ENCODE assay signal across 8 cellular contexts in the genomic region with DNA sequence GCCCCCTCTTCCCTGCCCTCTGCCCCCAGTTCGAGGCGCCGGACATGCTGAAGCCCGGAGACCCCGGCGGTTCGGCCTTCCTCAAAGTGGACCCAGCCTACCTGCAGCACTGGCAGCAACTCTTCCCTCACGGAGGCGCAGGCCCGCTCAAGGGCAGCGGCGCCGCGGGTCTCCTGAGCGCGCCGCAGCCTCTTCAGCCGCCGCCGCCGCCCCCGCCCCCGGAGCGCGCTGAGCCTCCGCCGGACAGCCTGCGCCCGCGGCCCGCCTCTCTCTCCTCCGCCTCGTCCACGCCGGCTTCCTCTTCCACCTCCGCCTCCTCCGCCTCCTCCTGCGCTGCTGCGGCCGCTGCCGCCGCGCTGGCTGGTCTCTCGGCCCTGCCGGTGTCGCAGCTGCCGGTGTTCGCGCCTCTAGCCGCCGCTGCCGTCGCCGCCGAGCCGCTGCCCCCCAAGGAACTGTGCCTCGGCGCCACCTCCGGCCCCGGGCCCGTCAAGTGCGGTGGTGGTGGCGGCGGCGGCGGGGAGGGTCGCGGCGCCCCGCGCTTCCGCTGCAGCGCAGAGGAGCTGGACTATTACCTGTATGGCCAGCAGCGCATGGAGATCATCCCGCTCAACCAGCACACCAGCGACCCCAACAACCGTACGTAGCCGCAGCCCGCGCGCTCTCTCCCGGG. TPM values are rescaled to one million over a fixed set of nuclear protein-coding genes. Genes with fewer than 3 reads are reported as not detected.
A peak's percentile ranks its signal among the peaks of the same experiment; 100 is the strongest.
DNase-seq lines count a peak whose midpoint lies in the region; ATAC-seq and TF ChIP-seq lines count a peak whose summit lies in the region.

No MANE protein-coding gene starts in this region.

- no peaks in the 10 kb centered on the region for H3K36me3 ChIP-seq in Panc1 (ENCODE audit: control insufficient read depth, insufficient read depth, low read length)
- H3K36me3 ChIP-seq in rectal smooth muscle tissue (ENCODE audit: control insufficient read depth, insufficient read depth, low read length), result no peaks in the 10 kb centered on the region

- no peaks in the 10 kb centered on the region for H3K9me3 ChIP-seq in Panc1 (ENCODE audit: control insufficient read depth, insufficient read depth, low read depth, low read length)

- peaks cover 2% of the 10 kb centered on the region for H3K36me3 Mint-ChIP-seq in activated CD4-positive, alpha-beta T cell treated with anti-CD3 and anti-CD28 coated beads, Interleukin-2, amount 10 ng/mL, durations not matched to agents 7 days and 5 days (ENCODE audit: low read depth)

- no peak overlapping the region for H3K4me3 Mint-ChIP-seq in activated CD4-positive, alpha-beta T cell treated with anti-CD3 and anti-CD28 coated beads, Interleukin-2, amount 10 ng/mL, durations not matched to agents 7 days and 5 days

- peak overlapping the region; percentile 41 to 60 for H3K4me3 ChIP-seq in Panc1 (ENCODE audit: low read depth in 2 of 2, low read length in 2 of 2)
- H3K4me3 ChIP-seq in rectal smooth muscle tissue (ENCODE audit: low read length), result peak overlapping the region; percentile 78

- peak; percentile 11 for DNase-seq in activated CD4-positive, alpha-beta T cell treated with anti-CD3 and anti-CD28 coated beads for 48 hours
- no peak for DNase-seq in activated CD4-positive, alpha-beta T cell treated with anti-CD3 and anti-CD28 coated beads, Interleukin-2, amount 10 ng/mL, durations not matched to agents 7 days and 5 days
- DNase-seq in Panc1 (ENCODE audit: low read depth, low spot score) (no peak), foreskin keratinocyte (no peak), DMS79 (lab: John Stamatoyannopoulos, UW) (no peak)

- intact Hi-C loops in Panc1 (cut with micrococcal nuclease; ENCODE audit: unreplicated experiment), result loop anchor here (2.0 kb wide), 1 partner anchor 53 kb away; a partner anchor contains a TSS

- POLR2A ChIA-PET in activated CD4-positive, alpha-beta T cell treated with anti-CD3 and anti-CD28 coated beads, Interleukin-2, amount 10 ng/mL, durations not matched to agents 7 days and 5 days (lab: Charles Lee), result no interaction called here
- POLR2A ChIA-PET in Panc1 (lab: Charles Lee), result no interaction called here

- in situ Hi-C loops in Panc1 (cut with HindIII; ENCODE audit: low pct_unique_long_range_greater_than_20kb, low sequenced_read_pairs), result no loop called here

- TF ChIP-seq CTCF in Panc1 (IDR thresholded peaks at IDR 0.05), result no peak
- no peak for TF ChIP-seq CTCF in foreskin keratinocyte (conservative IDR thresholded peaks at IDR 0.05)

- H3K27ac ChIP-seq in Panc1 (ENCODE audit: low read length) (no peak overlapping the region), foreskin keratinocyte (no peak overlapping the region), rectal smooth muscle tissue (ENCODE audit: low read depth, low read length) (peak overlapping the region; percentile 51)

- no peak overlapping the region for H3K27ac Mint-ChIP-seq in activated CD4-positive, alpha-beta T cell treated with anti-CD3 and anti-CD28 coated beads, Interleukin-2, amount 10 ng/mL, durations not matched to agents 7 days and 5 days

- CTCF ChIA-PET in activated CD4-positive, alpha-beta T cell treated with anti-CD3 and anti-CD28 coated beads, Interleukin-2, amount 10 ng/mL, durations not matched to agents 7 days and 5 days (lab: Charles Lee), result no interaction called here
- CTCF ChIA-PET in Panc1 (lab: Charles Lee), result no interaction called here

- H3K9ac ChIP-seq in rectal smooth muscle tissue (ENCODE audit: low read length), result no peak overlapping the region

- H3K27me3 ChIP-seq in Panc1 (ENCODE audit: control insufficient read depth, insufficient read depth, low read length), result peaks cover 51% of the 10 kb centered on the region
- peaks cover 98% of the 10 kb centered on the region for H3K27me3 ChIP-seq in foreskin keratinocyte
- peaks cover 19% of the 10 kb centered on the region for H3K27me3 ChIP-seq in rectal smooth muscle tissue (ENCODE audit: control insufficient read depth, insufficient read depth, low read length)

- H3K4me1 ChIP-seq in Panc1 (ENCODE audit: control insufficient read depth, insufficient read depth, low read length) (no peaks in the 10 kb centered on the region; the same call in 1 of the 2 replicates), foreskin keratinocyte (no peaks in the 10 kb centered on the region), rectal smooth muscle tissue (ENCODE audit: control insufficient read depth, insufficient read depth, low read length) (no peaks in the 10 kb centered on the region)

- peaks cover 19% of the 10 kb centered on the region for H3K4me1 Mint-ChIP-seq in activated CD4-positive, alpha-beta T cell treated with anti-CD3 and anti-CD28 coated beads, Interleukin-2, amount 10 ng/mL, durations not matched to agents 7 days and 5 days

- H3K27me3 Mint-ChIP-seq in activated CD4-positive, alpha-beta T cell treated with anti-CD3 and anti-CD28 coated beads, Interleukin-2, amount 10 ng/mL, durations not matched to agents 7 days and 5 days, result peaks cover 81% of the 10 kb centered on the region

- H3K9me3 Mint-ChIP-seq in activated CD4-positive, alpha-beta T cell treated with anti-CD3 and anti-CD28 coated beads, Interleukin-2, amount 10 ng/mL, durations not matched to agents 7 days and 5 days, result no peaks in the 10 kb centered on the region

- ATAC-seq in Panc1, result peak; percentile 64
- ATAC-seq in foreskin keratinocyte, result peak; percentile 55
- no peak for ATAC-seq in GM21825 (IDR thresholded peaks at IDR 0.05; ENCODE audit: unreplicated experiment)
- no peak for ATAC-seq in GM19328 (IDR thresholded peaks at IDR 0.05; ENCODE audit: unreplicated experiment)

- BruUV-seq in Panc1 (replicated peaks; lab: Mats Ljungman, UMichigan), result no TSS peak

RNA-seq across cellular contexts. Expression of a gene that starts 1.1 kb away (rescaled TPM):
- not detected for total RNA-seq in activated CD4-positive, alpha-beta T cell treated with anti-CD3 and anti-CD28 coated beads, Interleukin-2, amount 10 ng/mL, durations not matched to agents 7 days and 5 days
- 0.72 TPM for total RNA-seq in Panc1 (2021; ENCODE audit: unreplicated experiment)
- 0.63 TPM for polyA plus RNA-seq in Panc1 (2012; ENCODE audit: insufficient read length)
- 0.07 TPM in 2 replicates for total RNA-seq in foreskin keratinocyte
- 0.01 TPM in 2 replicates for polyA plus RNA-seq in foreskin keratinocyte

RNA-seq across cellular contexts. Expression of a gene that starts 53.6 kb away (rescaled TPM):
- not detected for total RNA-seq in activated CD4-positive, alpha-beta T cell treated with anti-CD3 and anti-CD28 coated beads, Interleukin-2, amount 10 ng/mL, durations not matched to agents 7 days and 5 days
- total RNA-seq in Panc1 (2021; ENCODE audit: unreplicated experiment) (45.8 TPM), foreskin keratinocyte (25.9 and 29.0 TPM in 2 replicates)
- 48.4 TPM for polyA plus RNA-seq in Panc1 (2012; ENCODE audit: insufficient read length)
- 28.2 and 30.0 TPM in 2 replicates for polyA plus RNA-seq in foreskin keratinocyte

Comparison
In these comparisons a context has a peak if more than half of its experiments do, and no peak if none do; other contexts are left out.
1. ATAC-seq: peak in Panc1 (single experiment) and foreskin keratinocyte (single experiment); none in GM21825 (single experiment) and GM19328 (single experiment).
2. RNA of a gene that starts 53.6 kb away (total RNA-seq): 45.8 TPM in Panc1 (single experiment) and 25.9 to 29.0 TPM in foreskin keratinocyte; not detected in activated CD4-positive, alpha-beta T cell treated with anti-CD3 and anti-CD28 coated beads, Interleukin-2, amount 10 ng/mL, durations not matched to agents 7 days and 5 days; every median in the first group is over 10 times any median in the second.